24 cellular contexts compared by ENCODE assay signal in genomic region chr18:53148056-53148574, GRCh38.
"Had no signal": no experiment of that assay in that cellular context is flagged by ENCODE, and none has a peak within 500 bp of the region (broad histone marks: within the 10 kb centered on the region; RNA-seq: fewer than 3 reads in every experiment).

No MANE protein-coding gene starts in this region.

- H3K27ac Mint-ChIP-seq: activated CD4-positive, alpha-beta memory T cell treated with anti-CD3 and anti-CD28 coated beads, Interleukin-2, amount 10 ng/mL, durations not matched to agents 7 days and 5 days; activated CD4-positive, alpha-beta T cell treated with anti-CD3 and anti-CD28 coated beads, Interleukin-2, amount 10 ng/mL, durations not matched to agents 24 days and 14 days; activated naive CD4-positive, alpha-beta T cell treated with anti-CD3 and anti-CD28 coated beads, Interleukin-2, amount 50 U/mL, for 72 hours; activated T-cell treated with anti-CD3 and anti-CD28 coated beads, Interleukin-2, amount 50 U/mL, for 72 hours; immature natural killer cell; memory B cell; naive thymus-derived CD8-positive, alpha-beta T cell; stimulated activated effector memory CD8-positive, alpha-beta T cell treated with anti-CD3 and anti-CD28 coated beads, Interleukin-12 subunit alpha, Interleukin-12 subunit beta, amount 100 ng/mL, for 72 hours; stimulated activated naive CD8-positive, alpha-beta T cell treated with anti-CD3 and anti-CD28 coated beads, Interleukin-15, Interleukin-2, amounts not matched to agents 100 ng/mL and 50 ng/mL, for 24 hours; T-helper 1 cell treated with Interleukin-12 subunit alpha and Interleukin-12 subunit beta and Interleukin-4 antibody, amounts not matched to agents 30 μg/mL and 1 μg/mL, for 36 hours; type B pancreatic cell had no signal

- H3K9me3 Mint-ChIP-seq: type B pancreatic cell had no signal

- H3K4me3 ChIP-seq: heart left ventricle, right lobe of liver, thoracic aorta, uterus had no signal

- H3K4me1 Mint-ChIP-seq: activated CD4-positive, alpha-beta memory T cell treated with anti-CD3 and anti-CD28 coated beads, Interleukin-2, amount 10 ng/mL, durations not matched to agents 7 days and 5 days; activated CD4-positive, alpha-beta T cell treated with anti-CD3 and anti-CD28 coated beads, Interleukin-2, amount 10 ng/mL, durations not matched to agents 24 days and 14 days; immature natural killer cell; memory B cell; stimulated activated effector memory CD8-positive, alpha-beta T cell treated with anti-CD3 and anti-CD28 coated beads, Interleukin-12 subunit alpha, Interleukin-12 subunit beta, amount 100 ng/mL, for 72 hours had no signal

- H3K4me3 Mint-ChIP-seq: activated CD4-positive, alpha-beta memory T cell treated with anti-CD3 and anti-CD28 coated beads, Interleukin-2, amount 10 ng/mL, durations not matched to agents 7 days and 5 days; activated CD4-positive, alpha-beta T cell treated with anti-CD3 and anti-CD28 coated beads, Interleukin-2, amount 10 ng/mL, durations not matched to agents 24 days and 14 days; activated T-cell treated with anti-CD3 and anti-CD28 coated beads, Interleukin-2, amount 50 U/mL, for 72 hours; immature natural killer cell; memory B cell; naive thymus-derived CD8-positive, alpha-beta T cell; stimulated activated effector memory CD8-positive, alpha-beta T cell treated with anti-CD3 and anti-CD28 coated beads, Interleukin-12 subunit alpha, Interleukin-12 subunit beta, amount 100 ng/mL, for 72 hours; stimulated activated naive CD8-positive, alpha-beta T cell treated with anti-CD3 and anti-CD28 coated beads, Interleukin-15, Interleukin-2, amounts not matched to agents 100 ng/mL and 50 ng/mL, for 24 hours; T-helper 1 cell treated with Interleukin-12 subunit alpha and Interleukin-12 subunit beta and Interleukin-4 antibody, amounts not matched to agents 30 μg/mL and 1 μg/mL, for 36 hours; type B pancreatic cell had no signal

- H3K36me3 Mint-ChIP-seq: activated naive CD4-positive, alpha-beta T cell treated with anti-CD3 and anti-CD28 coated beads, Interleukin-2, amount 50 U/mL, for 72 hours; immature natural killer cell; memory B cell; naive thymus-derived CD8-positive, alpha-beta T cell; stimulated activated effector memory CD8-positive, alpha-beta T cell treated with anti-CD3 and anti-CD28 coated beads, Interleukin-12 subunit alpha, Interleukin-12 subunit beta, amount 100 ng/mL, for 72 hours; type B pancreatic cell had no signal

- DNase-seq: activated CD4-positive, alpha-beta memory T cell treated with anti-CD3 and anti-CD28 coated beads, Interleukin-2, amount 10 ng/mL, durations not matched to agents 7 days and 5 days; activated CD4-positive, alpha-beta T cell treated with anti-CD3 and anti-CD28 coated beads, Interleukin-2, amount 10 ng/mL, durations not matched to agents 24 days and 14 days; activated CD4-positive, CD25-positive, alpha-beta regulatory T cell treated with anti-CD3 and anti-CD28 coated beads, Interleukin-2, amount 50 U/mL, for 72 hours; activated naive CD4-positive, alpha-beta T cell; activated T-cell treated with anti-CD3 and anti-CD28 coated beads, Interleukin-2, amount 50 U/mL, for 72 hours; effector CD8-positive, alpha-beta T cell; heart left ventricle; hypothalamus; immature natural killer cell; kidney; left colon; naive thymus-derived CD8-positive, alpha-beta T cell; right lobe of liver; stimulated activated CD4-positive, alpha-beta T cell treated with anti-CD3 and anti-CD28 coated beads, Interleukin-12 subunit alpha, Interleukin-12 subunit beta, amount 100 ng/mL, for 4 hours; stimulated activated CD4-positive, alpha-beta T cell treated with anti-CD3 and anti-CD28 coated beads, Interleukin-4, amount 100 ng/mL, for 24 hours; T-helper 9 cell; uterus had no signal

- H3K27me3 Mint-ChIP-seq: activated CD4-positive, alpha-beta memory T cell treated with anti-CD3 and anti-CD28 coated beads, Interleukin-2, amount 10 ng/mL, durations not matched to agents 7 days and 5 days; activated CD4-positive, alpha-beta T cell treated with anti-CD3 and anti-CD28 coated beads, Interleukin-2, amount 10 ng/mL, durations not matched to agents 24 days and 14 days; memory B cell; naive thymus-derived CD8-positive, alpha-beta T cell; stimulated activated naive CD8-positive, alpha-beta T cell treated with anti-CD3 and anti-CD28 coated beads, Interleukin-15, Interleukin-2, amounts not matched to agents 100 ng/mL and 50 ng/mL, for 24 hours had no signal
